Comparison of ENCODE assay signal across 8 cellular contexts in genomic region chr9:1050125-1050895, GRCh38. TPM values are rescaled to one million over a fixed set of nuclear protein-coding genes. Genes with fewer than 3 reads are reported as not detected.
A peak's percentile ranks its signal among the peaks of the same experiment; 100 is the strongest.
DNase-seq lines count a peak whose midpoint lies in the region; ATAC-seq and TF ChIP-seq lines count a peak whose summit lies in the region.

Gene DMRT2, plus strand, starts transcription at chr9:1050357. Its CDS starts 1,257 bp downstream, at chr9:1051614.

- H3K36me3 ChIP-seq in HCT116 (ENCODE audit: control insufficient read depth in 1 of 2, insufficient read depth in 2 of 2, low read length in 2 of 2): no peaks in the 10 kb centered on the region
- no peaks in the 10 kb centered on the region for H3K36me3 ChIP-seq in prostate gland

- no peak within 1 kb of the TSS for H3K4me3 ChIP-seq in HCT116 (replicated peaks in 1 of 2; ENCODE audit: low read depth in 1 of 2, low read length in 2 of 2)
- no peak within 1 kb of the TSS for H3K4me3 ChIP-seq in prostate gland

- ATAC-seq in HCT116 (peak; percentile 55), GM19455 (IDR thresholded peaks at IDR 0.05; ENCODE audit: unreplicated experiment) (no peak), GM21447 (IDR thresholded peaks at IDR 0.05; ENCODE audit: unreplicated experiment) (no peak)

- WGBS in prostate gland: 8% methylated on average over 47 of the region's 48 CpGs

- TF ChIP-seq CTCF in HCT116 (IDR thresholded peaks at IDR 0.05 in 2 of 3, conservative IDR thresholded peaks at IDR 0.05 in 1 of 3; ENCODE audit: borderline replicate concordance in 1 of 3, insufficient read depth in 1 of 3, low read depth in 2 of 3, low read length in 2 of 3): no peak
- TF ChIP-seq CTCF in brain (conservative IDR thresholded peaks at IDR 0.05): no peak
- peak in 1 of 4 experiments; percentile 13 for TF ChIP-seq CTCF in prostate gland (IDR thresholded peaks at IDR 0.05)

- no TSS peak for BruUV-seq in HCT116 (replicated peaks; lab: Mats Ljungman, UMichigan)

- POLR2A ChIA-PET in HCT116 (lab: Charles Lee): no interaction called here

- RAD21 ChIA-PET in HCT116 (lab: Charles Lee; ENCODE audit: low non-redundant PET in 1 of 2, low total read pairs in 2 of 2, uncharacterized antibody in 2 of 2, unreplicated experiment in 2 of 2): no interaction called here

- H3K4me1 Mint-ChIP-seq in brain: peaks cover 52% of the 10 kb centered on the region

- H3K27ac ChIP-seq in HCT116 (ENCODE audit: low read depth, low read length): no peak within 1 kb of the TSS
- H3K27ac ChIP-seq in prostate gland: no peak within 1 kb of the TSS

- intact Hi-C loops in HCT116 (cut with micrococcal nuclease) (no loop called here), prostate gland (cut with DNase I) (no loop called here)

- peaks cover 0 to 38% (median 16%) of the 10 kb centered on the region in 5 experiments for H3K9me3 Mint-ChIP-seq in brain

- no peaks in the 10 kb centered on the region for H4K20me1 ChIP-seq in HCT116 (ENCODE audit: insufficient read depth)

- no peaks in the 10 kb centered on the region for H3K27me3 ChIP-seq in HCT116 (ENCODE audit: insufficient read depth, low read length)
- H3K27me3 ChIP-seq in prostate gland (replicated peaks; ENCODE audit: insufficient read depth): peaks cover 39% of the 10 kb centered on the region

- no peaks in the 10 kb centered on the region for H3K79me2 ChIP-seq in HCT116 (ENCODE audit: insufficient read depth, low read length)

- peaks cover 98% of the 10 kb centered on the region for H3K27me3 Mint-ChIP-seq in brain

- no peak within 1 kb of the TSS for H3K4me2 ChIP-seq in HCT116 (ENCODE audit: low read length)

- TF ChIP-seq POLR2A in HCT116 (IDR thresholded peaks at IDR 0.05; ENCODE audit: borderline replicate concordance, extremely low read depth, insufficient read depth, insufficient read length) (no peak), prostate gland (IDR thresholded peaks at IDR 0.05) (no peak)

- no peak within 1 kb of the TSS for H3K9ac ChIP-seq in HCT116 (ENCODE audit: low read length)

- H2AFZ ChIP-seq in HCT116 (ENCODE audit: low read depth, low read length, poor library complexity, severe bottlenecking): no peak within 1 kb of the TSS

- H3K4me1 ChIP-seq in HCT116 (ENCODE audit: control insufficient read depth in 1 of 2, insufficient read depth in 2 of 2, low read length in 2 of 2) (no peaks in the 10 kb centered on the region), prostate gland (replicated peaks) (no peaks in the 10 kb centered on the region)

- peak within 1 kb of the TSS; percentile 73 to 83 (median 81) for H3K4me3 Mint-ChIP-seq in brain

- CTCF ChIA-PET in HCT116 (lab: Charles Lee): no interaction called here

- TF ChIP-seq RAD21 in HCT116 (IDR thresholded peaks at IDR 0.05; ENCODE audit: low read depth): no peak

- H3K9me3 ChIP-seq in HCT116 (ENCODE audit: control insufficient read depth in 1 of 2, insufficient read depth in 1 of 2, low read depth in 1 of 2, low read length in 2 of 2) (peaks cover 0 to 3% of the 10 kb centered on the region in 2 experiments; a peak in 1 of 4 replicates), prostate gland (no peaks in the 10 kb centered on the region)

- H3K27ac Mint-ChIP-seq in brain: peak within 1 kb of the TSS in 2 of 5 experiments; percentile 27 to 69

- DNase-seq in DMS153 treated with DMSO at 0.1 percent for 48 hours (lab: John Stamatoyannopoulos, UW; ENCODE audit: unreplicated experiment) (peak; percentile 94), HCT116 (ENCODE audit: low read depth, low spot score) (peak; percentile 0), NCI-H345 (lab: John Stamatoyannopoulos, UW) (peak; percentile 85), hypothalamus (lab: John Stamatoyannopoulos, UW) (peak in 50 of 51 donors; percentile 16 to 92 (median 74)), prostate gland (ENCODE audit: low spot score) (peak; percentile 75)

- H3K9me2 ChIP-seq in HCT116 (ENCODE audit: insufficient read depth): no peaks in the 10 kb centered on the region

- peaks cover 5% of the 10 kb centered on the region for H3K36me3 Mint-ChIP-seq in brain

TF ChIP-seq in HCT116, 20 proteins besides CTCF, POLR2A, EP300 and RAD21:
- no peak for TF ChIP-seq REST (IDR thresholded peaks at IDR 0.05; ENCODE audit: low read depth)

RNA-seq across cellular contexts. Expression of gene DMRT2, which starts in this region (rescaled TPM):
- total RNA-seq in HCT116 (2021; ENCODE audit: unreplicated experiment) (0.17 TPM), prostate gland (under 1 TPM; 0.64 to 0.74 TPM)
- not detected in 2 replicates for polyA plus RNA-seq in HCT116 (2012)
- 4.2 TPM for polyA plus RNA-seq in brain (ENCODE audit: insufficient read depth, low read depth, low replicate concordance)

Comparison
In these comparisons a context has a peak if more than half of its experiments do, and no peak if none do; other contexts are left out.
1. Peak in DNase-seq and ATAC-seq in HCT116; RNA of the gene not detected or under 1 TPM.
2. Peak in DNase-seq in prostate gland; RNA of the gene not detected or under 1 TPM.
3. DNase-seq: peak in every context shown above with its lines; median percentile 94 in DMS153 treated with DMSO at 0.1 percent for 48 hours; 85 in NCI-H345; 75 in prostate gland; 74 in hypothalamus; 0 in HCT116.